1 cellular context compared by ENCODE assay signal in the genomic region with DNA sequence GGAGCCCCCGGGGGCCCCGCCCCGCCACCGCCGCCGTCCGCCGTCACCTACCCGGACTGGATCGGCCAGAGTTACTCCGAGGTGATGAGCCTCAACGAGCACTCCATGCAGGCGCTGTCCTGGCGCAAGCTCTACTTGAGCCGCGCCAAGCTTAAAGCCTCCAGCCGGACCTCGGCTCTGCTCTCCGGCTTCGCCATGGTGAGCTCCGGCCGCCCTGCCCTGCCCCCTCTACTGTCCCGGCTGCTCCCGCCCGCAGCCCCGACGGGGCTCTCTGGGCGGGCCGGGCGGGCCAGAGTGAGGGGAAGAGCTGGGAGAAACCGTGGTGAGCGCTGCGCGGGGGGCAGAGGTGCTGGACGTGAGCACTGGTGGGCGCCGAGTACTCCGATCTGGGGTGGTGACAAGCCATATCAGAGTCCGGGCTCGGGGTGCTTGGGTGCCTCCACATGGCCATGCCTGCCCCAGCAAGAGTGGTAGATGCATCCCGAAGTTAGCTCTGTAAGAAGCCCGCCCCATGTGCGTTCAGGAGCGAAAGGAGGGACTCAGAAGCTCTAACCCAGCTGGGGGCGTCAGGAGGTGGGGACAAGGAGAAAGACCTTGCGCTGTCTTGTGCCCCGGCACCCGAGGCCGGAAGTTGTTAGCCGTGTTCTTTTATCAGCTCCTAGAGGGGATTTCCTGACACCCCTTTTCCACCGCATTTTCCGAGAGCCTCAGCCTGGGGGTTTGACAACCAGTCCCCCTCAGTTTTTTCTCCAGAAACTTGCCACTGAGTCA.
TF ChIP-seq lines count a peak whose summit lies in the region.

No MANE protein-coding gene starts in this region.

TF ChIP-seq in K562, 482 proteins besides CTCF, POLR2A, EP300 and RAD21 (continued from another document and continues in another):
- TF ChIP-seq PHB2 (IDR thresholded peaks at IDR 0.05; ENCODE audit: low read depth) = no peak
- peak; percentile 38 for TF ChIP-seq PCBP1 (IDR thresholded peaks at IDR 0.05; ENCODE audit: low read depth, low read length, poor library complexity, severe bottlenecking)
- TF ChIP-seq, protein P1, sequence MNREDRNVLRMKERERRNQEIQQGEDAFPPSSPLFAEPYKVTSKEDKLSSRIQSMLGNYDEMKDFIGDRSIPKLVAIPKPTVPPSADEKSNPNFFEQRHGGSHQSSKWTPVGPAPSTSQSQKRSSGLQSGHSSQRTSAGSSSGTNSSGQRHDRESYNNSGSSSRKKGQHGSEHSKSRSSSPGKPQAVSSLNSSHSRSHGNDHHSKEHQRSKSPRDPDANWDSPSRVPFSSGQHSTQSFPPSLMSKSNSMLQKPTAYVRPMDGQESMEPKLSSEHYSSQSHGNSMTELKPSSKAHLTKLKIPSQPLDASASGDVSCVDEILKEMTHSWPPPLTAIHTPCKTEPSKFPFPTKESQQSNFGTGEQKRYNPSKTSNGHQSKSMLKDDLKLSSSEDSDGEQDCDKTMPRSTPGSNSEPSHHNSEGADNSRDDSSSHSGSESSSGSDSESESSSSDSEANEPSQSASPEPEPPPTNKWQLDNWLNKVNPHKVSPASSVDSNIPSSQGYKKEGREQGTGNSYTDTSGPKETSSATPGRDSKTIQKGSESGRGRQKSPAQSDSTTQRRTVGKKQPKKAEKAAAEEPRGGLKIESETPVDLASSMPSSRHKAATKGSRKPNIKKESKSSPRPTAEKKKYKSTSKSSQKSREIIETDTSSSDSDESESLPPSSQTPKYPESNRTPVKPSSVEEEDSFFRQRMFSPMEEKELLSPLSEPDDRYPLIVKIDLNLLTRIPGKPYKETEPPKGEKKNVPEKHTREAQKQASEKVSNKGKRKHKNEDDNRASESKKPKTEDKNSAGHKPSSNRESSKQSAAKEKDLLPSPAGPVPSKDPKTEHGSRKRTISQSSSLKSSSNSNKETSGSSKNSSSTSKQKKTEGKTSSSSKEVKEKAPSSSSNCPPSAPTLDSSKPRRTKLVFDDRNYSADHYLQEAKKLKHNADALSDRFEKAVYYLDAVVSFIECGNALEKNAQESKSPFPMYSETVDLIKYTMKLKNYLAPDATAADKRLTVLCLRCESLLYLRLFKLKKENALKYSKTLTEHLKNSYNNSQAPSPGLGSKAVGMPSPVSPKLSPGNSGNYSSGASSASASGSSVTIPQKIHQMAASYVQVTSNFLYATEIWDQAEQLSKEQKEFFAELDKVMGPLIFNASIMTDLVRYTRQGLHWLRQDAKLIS (CRISPR knock-in tag; IDR thresholded peaks at IDR 0.05) = 0 out of 2 replicates have a peak, but pooled peaks have one; percentile 19
- TF ChIP-seq, protein P2, sequence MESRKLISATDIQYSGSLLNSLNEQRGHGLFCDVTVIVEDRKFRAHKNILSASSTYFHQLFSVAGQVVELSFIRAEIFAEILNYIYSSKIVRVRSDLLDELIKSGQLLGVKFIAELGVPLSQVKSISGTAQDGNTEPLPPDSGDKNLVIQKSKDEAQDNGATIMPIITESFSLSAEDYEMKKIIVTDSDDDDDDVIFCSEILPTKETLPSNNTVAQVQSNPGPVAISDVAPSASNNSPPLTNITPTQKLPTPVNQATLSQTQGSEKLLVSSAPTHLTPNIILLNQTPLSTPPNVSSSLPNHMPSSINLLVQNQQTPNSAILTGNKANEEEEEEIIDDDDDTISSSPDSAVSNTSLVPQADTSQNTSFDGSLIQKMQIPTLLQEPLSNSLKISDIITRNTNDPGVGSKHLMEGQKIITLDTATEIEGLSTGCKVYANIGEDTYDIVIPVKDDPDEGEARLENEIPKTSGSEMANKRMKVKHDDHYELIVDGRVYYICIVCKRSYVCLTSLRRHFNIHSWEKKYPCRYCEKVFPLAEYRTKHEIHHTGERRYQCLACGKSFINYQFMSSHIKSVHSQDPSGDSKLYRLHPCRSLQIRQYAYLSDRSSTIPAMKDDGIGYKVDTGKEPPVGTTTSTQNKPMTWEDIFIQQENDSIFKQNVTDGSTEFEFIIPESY (CRISPR knock-in tag; IDR thresholded peaks at IDR 0.05) = no peak
- TF ChIP-seq POLR3A (IDR thresholded peaks at IDR 0.05; ENCODE audit: borderline replicate concordance, extremely low read depth, insufficient read depth, insufficient read length) = no peak
- no peak for TF ChIP-seq ZNF699 (CRISPR knock-in tag; IDR thresholded peaks at IDR 0.05; ENCODE audit: insufficient replicate concordance)
- TF ChIP-seq BMI1 (IDR thresholded peaks at IDR 0.05; ENCODE audit: low read length) = no peak
- TF ChIP-seq GTF2A2 (tag; IDR thresholded peaks at IDR 0.05) = no peak
- TF ChIP-seq HDAC2 (IDR thresholded peaks at IDR 0.05) = no peak
- TF ChIP-seq EP400 (IDR thresholded peaks at IDR 0.05) = peak; percentile 49
- 0 out of 4 replicates have a peak, but pooled peaks of 1 of the 2 experiments have one; percentile 2 for TF ChIP-seq SIN3A (IDR thresholded peaks at IDR 0.05; ENCODE audit: borderline replicate concordance in 2 of 2, control insufficient read depth in 1 of 2, low read depth in 2 of 2, low read length in 2 of 2)
- TF ChIP-seq ZKSCAN8 (CRISPR knock-in tag; IDR thresholded peaks at IDR 0.05) = 0 out of 2 replicates have a peak, but pooled peaks have one; percentile 25
- peak; percentile 38; the same call in 1 of the 2 replicates for TF ChIP-seq PHF8 (IDR thresholded peaks at IDR 0.05; ENCODE audit: borderline replicate concordance, low read length)
- TF ChIP-seq MED1 (CRISPR knock-in tag; IDR thresholded peaks at IDR 0.05; ENCODE audit: borderline replicate concordance) = 0 out of 2 replicates have a peak, but pooled peaks have one; percentile 41
- TF ChIP-seq FOXA3 (CRISPR knock-in tag; conservative IDR thresholded peaks at IDR 0.05 in 1 of 2, IDR thresholded peaks at IDR 0.05 in 1 of 2) = peak in 1 of 2 experiments; percentile 11; a peak in 1 of 4 replicates
- TF ChIP-seq MYC (IDR thresholded peaks at IDR 0.05; ENCODE audit: low read depth, low read length) = peak; percentile 78
- no peak for TF ChIP-seq MYC (CRISPR knock-in tag; IDR thresholded peaks at IDR 0.05; ENCODE audit: borderline replicate concordance, low read depth)
- TF ChIP-seq, protein P3, sequence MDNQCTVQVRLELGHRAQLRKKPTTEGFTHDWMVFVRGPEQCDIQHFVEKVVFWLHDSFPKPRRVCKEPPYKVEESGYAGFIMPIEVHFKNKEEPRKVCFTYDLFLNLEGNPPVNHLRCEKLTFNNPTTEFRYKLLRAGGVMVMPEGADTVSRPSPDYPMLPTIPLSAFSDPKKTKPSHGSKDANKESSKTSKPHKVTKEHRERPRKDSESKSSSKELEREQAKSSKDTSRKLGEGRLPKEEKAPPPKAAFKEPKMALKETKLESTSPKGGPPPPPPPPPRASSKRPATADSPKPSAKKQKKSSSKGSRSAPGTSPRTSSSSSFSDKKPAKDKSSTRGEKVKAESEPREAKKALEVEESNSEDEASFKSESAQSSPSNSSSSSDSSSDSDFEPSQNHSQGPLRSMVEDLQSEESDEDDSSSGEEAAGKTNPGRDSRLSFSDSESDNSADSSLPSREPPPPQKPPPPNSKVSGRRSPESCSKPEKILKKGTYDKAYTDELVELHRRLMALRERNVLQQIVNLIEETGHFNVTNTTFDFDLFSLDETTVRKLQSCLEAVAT (IDR thresholded peaks at IDR 0.05) = 0 out of 4 replicates have a peak, but pooled peaks of 1 of the 2 experiments have one; percentile 14
- no peak for TF ChIP-seq NR2C2 (CRISPR knock-in tag; IDR thresholded peaks at IDR 0.05)
- TF ChIP-seq NR2C2 (tag; IDR thresholded peaks at IDR 0.05) = peak; percentile 57
- TF ChIP-seq, protein P4, sequence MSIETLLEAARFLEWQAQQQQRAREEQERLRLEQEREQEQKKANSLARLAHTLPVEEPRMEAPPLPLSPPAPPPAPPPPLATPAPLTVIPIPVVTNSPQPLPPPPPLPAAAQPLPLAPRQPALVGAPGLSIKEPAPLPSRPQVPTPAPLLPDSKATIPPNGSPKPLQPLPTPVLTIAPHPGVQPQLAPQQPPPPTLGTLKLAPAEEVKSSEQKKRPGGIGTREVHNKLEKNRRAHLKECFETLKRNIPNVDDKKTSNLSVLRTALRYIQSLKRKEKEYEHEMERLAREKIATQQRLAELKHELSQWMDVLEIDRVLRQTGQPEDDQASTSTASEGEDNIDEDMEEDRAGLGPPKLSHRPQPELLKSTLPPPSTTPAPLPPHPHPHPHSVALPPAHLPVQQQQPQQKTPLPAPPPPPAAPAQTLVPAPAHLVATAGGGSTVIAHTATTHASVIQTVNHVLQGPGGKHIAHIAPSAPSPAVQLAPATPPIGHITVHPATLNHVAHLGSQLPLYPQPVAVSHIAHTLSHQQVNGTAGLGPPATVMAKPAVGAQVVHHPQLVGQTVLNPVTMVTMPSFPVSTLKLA (conservative IDR thresholded peaks at IDR 0.05) = peak in 1 of 2 experiments; percentile 55; a peak in 2 of 4 replicates
- no peak for TF ChIP-seq KLF1 (tag; IDR thresholded peaks at IDR 0.05)
- 0 out of 2 replicates have a peak, but pooled peaks have one; percentile 15 for TF ChIP-seq SMC3 (conservative IDR thresholded peaks at IDR 0.05; ENCODE audit: insufficient read depth, low read depth, low read length)
- no peak for TF ChIP-seq TOE1 (IDR thresholded peaks at IDR 0.05; ENCODE audit: borderline replicate concordance)
- TF ChIP-seq TOE1 (CRISPR knock-in tag; IDR thresholded peaks at IDR 0.05; ENCODE audit: borderline replicate concordance, low read depth) = no peak
- TF ChIP-seq ZFX (CRISPR knock-in tag; IDR thresholded peaks at IDR 0.05) = no peak
- no peak for TF ChIP-seq ZNF707 (CRISPR knock-in tag; conservative IDR thresholded peaks at IDR 0.05)
- peak; percentile 65 for TF ChIP-seq SAP30 (IDR thresholded peaks at IDR 0.05; ENCODE audit: borderline replicate concordance, insufficient read depth, low read depth, low read length, poor library complexity, severe bottlenecking)
- TF ChIP-seq, protein P5, sequence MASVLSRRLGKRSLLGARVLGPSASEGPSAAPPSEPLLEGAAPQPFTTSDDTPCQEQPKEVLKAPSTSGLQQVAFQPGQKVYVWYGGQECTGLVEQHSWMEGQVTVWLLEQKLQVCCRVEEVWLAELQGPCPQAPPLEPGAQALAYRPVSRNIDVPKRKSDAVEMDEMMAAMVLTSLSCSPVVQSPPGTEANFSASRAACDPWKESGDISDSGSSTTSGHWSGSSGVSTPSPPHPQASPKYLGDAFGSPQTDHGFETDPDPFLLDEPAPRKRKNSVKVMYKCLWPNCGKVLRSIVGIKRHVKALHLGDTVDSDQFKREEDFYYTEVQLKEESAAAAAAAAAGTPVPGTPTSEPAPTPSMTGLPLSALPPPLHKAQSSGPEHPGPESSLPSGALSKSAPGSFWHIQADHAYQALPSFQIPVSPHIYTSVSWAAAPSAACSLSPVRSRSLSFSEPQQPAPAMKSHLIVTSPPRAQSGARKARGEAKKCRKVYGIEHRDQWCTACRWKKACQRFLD (CRISPR knock-in tag; IDR thresholded peaks at IDR 0.05) = 0 out of 2 replicates have a peak, but pooled peaks have one; percentile 66
- TF ChIP-seq MTA1 (IDR thresholded peaks at IDR 0.05; ENCODE audit: borderline replicate concordance) = no peak
- no peak for TF ChIP-seq CBFA2T2 (conservative IDR thresholded peaks at IDR 0.05)
- TF ChIP-seq JUN (IDR thresholded peaks at IDR 0.05; ENCODE audit: borderline replicate concordance, low read depth, low read length) = no peak
- 0 out of 2 replicates have a peak, but pooled peaks have one; percentile 26 for TF ChIP-seq JUN (CRISPR knock-in tag; IDR thresholded peaks at IDR 0.05; ENCODE audit: borderline replicate concordance)
- TF ChIP-seq KAT7 (CRISPR knock-in tag; IDR thresholded peaks at IDR 0.05; ENCODE audit: borderline replicate concordance) = peak; percentile 27; the same call in 1 of the 2 replicates
- no peak for TF ChIP-seq PHB (CRISPR knock-in tag; IDR thresholded peaks at IDR 0.05)
- no peak for TF ChIP-seq TAF9B (IDR thresholded peaks at IDR 0.05; ENCODE audit: partially characterized antibody)
- TF ChIP-seq HNRNPUL1 (IDR thresholded peaks at IDR 0.05; ENCODE audit: low read length) = no peak
- TF ChIP-seq GABPA (tag; conservative IDR thresholded peaks at IDR 0.05; ENCODE audit: low read depth) = peak; percentile 20; the same call in 1 of the 2 replicates
- TF ChIP-seq CEBPB (tag; IDR thresholded peaks at IDR 0.05) = no peak
- TF ChIP-seq KLF6 (CRISPR knock-in tag; IDR thresholded peaks at IDR 0.05; ENCODE audit: borderline replicate concordance) = no peak
- TF ChIP-seq SOX6 (IDR thresholded peaks at IDR 0.05) = no peak
- TF ChIP-seq RNF2 (IDR thresholded peaks at IDR 0.05) = no peak
- TF ChIP-seq HDAC3 (IDR thresholded peaks at IDR 0.05; ENCODE audit: borderline replicate concordance, partially characterized antibody) = no peak
- no peak for TF ChIP-seq MYBL2 (IDR thresholded peaks at IDR 0.05; ENCODE audit: low read depth)
- no peak for TF ChIP-seq MYBL2 (CRISPR knock-in tag; IDR thresholded peaks at IDR 0.05; ENCODE audit: borderline replicate concordance)
